In genomic region chr1:234970371-234970730, GRCh38 we compare ENCODE assay signal across 8 cellular contexts.
DNase-seq lines count a peak whose midpoint lies in the region; ATAC-seq and TF ChIP-seq lines count a peak whose summit lies in the region.

No MANE protein-coding gene starts in this region.

- intact Hi-C loops in psoas muscle (cut with DNase I): loop anchor here (2.0 to 10.0 kb wide), 5 partner anchors 83 to 476 kb away; no protein-coding TSS in a partner anchor

- no peaks in the 10 kb centered on the region for H3K36me3 ChIP-seq in DND-41 (ENCODE audit: insufficient read depth, low read length)
- H3K36me3 ChIP-seq in psoas muscle (ENCODE audit: insufficient read depth in 1 of 2, low read depth in 1 of 2): no peaks in the 10 kb centered on the region

- H3K4me2 ChIP-seq in DND-41 (ENCODE audit: insufficient read depth, low read length): no peak overlapping the region

- no peak overlapping the region for H3K4me3 ChIP-seq in DND-41 (ENCODE audit: low read depth in 1 of 2, low read length in 2 of 2)
- peak overlapping the region; percentile 14 for H3K4me3 ChIP-seq in fibroblast of pulmonary artery (replicated peaks; ENCODE audit: low read depth, low read length)
- peak overlapping the region; percentile 59 for H3K4me3 ChIP-seq in psoas muscle

- H3K4me1 ChIP-seq in DND-41 (ENCODE audit: insufficient read depth, low read length): peaks cover 6% of the 10 kb centered on the region
- H3K4me1 ChIP-seq in psoas muscle: peaks cover 57% of the 10 kb centered on the region

- H3K27me3 ChIP-seq in DND-41 (ENCODE audit: insufficient read depth, low read length, poor library complexity) (no peaks in the 10 kb centered on the region), psoas muscle (ENCODE audit: insufficient read depth in 3 of 3, low read length in 2 of 3) (no peaks in the 10 kb centered on the region)

- TF ChIP-seq CTCF in DND-41 (IDR thresholded peaks at IDR 0.05; ENCODE audit: borderline replicate concordance, extremely low read depth, low read length, poor library complexity, severe bottlenecking) (no peak), fibroblast of pulmonary artery (IDR thresholded peaks at IDR 0.05; ENCODE audit: low read length, missing control alignments) (no peak), psoas muscle (IDR thresholded peaks at IDR 0.05) (no peak)

- H3K9me3 ChIP-seq in DND-41 (ENCODE audit: insufficient read depth, low read length, severe bottlenecking): no peaks in the 10 kb centered on the region
- H3K9me3 ChIP-seq in psoas muscle: no peaks in the 10 kb centered on the region

- DNase-seq in DND-41: no peak
- peak; percentile 15 for DNase-seq in SK-MEL-5 (ENCODE audit: low read depth, low spot score)
- peak; percentile 97 for DNase-seq in fibroblast of pulmonary artery (ENCODE audit: low read depth)
- no peak for DNase-seq in psoas muscle
- DNase-seq in islet precursor cell: no peak
- DNase-seq in NCI-H526 treated with DMSO at 0.1 percent for 48 hours (lab: John Stamatoyannopoulos, UW): no peak
- no peak for DNase-seq in 8988T

- H4K20me1 ChIP-seq in DND-41 (ENCODE audit: insufficient read depth, low read length): no peaks in the 10 kb centered on the region

- no peak for ATAC-seq in DND-41 (ENCODE audit: insufficient read depth, low read depth)
- peak; percentile 21 to 52 (median 26) for ATAC-seq in psoas muscle
- ATAC-seq in GM18868 (IDR thresholded peaks at IDR 0.05; ENCODE audit: unreplicated experiment): no peak

- H3K79me2 ChIP-seq in DND-41 (ENCODE audit: insufficient read depth, low read length): no peaks in the 10 kb centered on the region

- H3K27ac ChIP-seq in DND-41 (ENCODE audit: low read length) (peak overlapping the region; percentile 6; the same call in 1 of the 2 replicates), psoas muscle (peak overlapping the region; percentile 94)

- in situ Hi-C loops in SK-MEL-5 (cut with HindIII; ENCODE audit: low pct_unique_long_range_greater_than_20kb, low sequenced_read_pairs): no loop called here

- WGBS in psoas muscle, 3 donors: 6 to 17% (median 7%) methylated on average over 5 of the region's 5 CpGs

- H3K9ac ChIP-seq in DND-41 (ENCODE audit: low read depth, low read length): no peak overlapping the region

- no peak overlapping the region for H2AFZ ChIP-seq in DND-41 (ENCODE audit: low read depth, low read length)

Comparison
In these comparisons a context has a peak if more than half of its experiments do, and no peak if none do; other contexts are left out.
1. ATAC-seq: peak in psoas muscle (4 of 4); none in DND-41 (single experiment) and GM18868 (single experiment).
2. DNase-seq: peak in SK-MEL-5 (single experiment) and fibroblast of pulmonary artery (single experiment); none in DND-41 (single experiment), psoas muscle (0 of 2), islet precursor cell (single experiment), NCI-H526 treated with DMSO at 0.1 percent for 48 hours (single experiment) and 8988T (single experiment).
3. H3K4me3 ChIP-seq: peak in fibroblast of pulmonary artery (single experiment) and psoas muscle (single experiment); none in DND-41 (0 of 2).